ENCODE assay signal across 11 cellular contexts in the genomic region with DNA sequence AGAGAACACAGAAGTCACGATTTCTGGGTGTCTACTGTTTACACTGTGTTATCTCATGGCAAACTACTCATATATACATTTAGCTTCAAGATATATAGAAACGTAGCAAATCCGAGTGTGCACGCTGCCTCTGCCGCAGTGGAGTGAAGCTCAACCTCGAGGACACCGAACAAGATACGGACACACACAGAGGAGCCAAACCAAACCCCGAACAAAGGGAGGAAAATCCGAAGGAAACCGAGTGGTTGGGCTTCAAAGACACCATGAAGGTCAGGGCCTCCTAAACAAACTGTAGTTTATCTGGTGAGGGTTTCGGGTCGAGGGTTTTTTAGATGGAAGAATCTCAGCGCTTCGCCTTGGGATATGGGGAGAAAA. TPM values are rescaled to one million over a fixed set of nuclear protein-coding genes. Genes with fewer than 3 reads are reported as not detected.
A peak's percentile ranks its signal among the peaks of the same experiment; 100 is the strongest.
DNase-seq lines count a peak whose midpoint lies in the region; ATAC-seq and TF ChIP-seq lines count a peak whose summit lies in the region.
"Had no signal": no experiment of that assay in that cellular context is flagged by ENCODE, and none has a peak within 500 bp of the region (broad histone marks: within the 10 kb centered on the region; RNA-seq: fewer than 3 reads in every experiment).

No MANE protein-coding gene starts in this region.

- TF ChIP-seq CTCF in WTC11 (IDR thresholded peaks at IDR 0.05) (no peak), right lobe of liver (IDR thresholded peaks at IDR 0.05) (no peak)

- intact Hi-C loops in right lobe of liver (cut with DNase I): no loop called here

- CTCF ChIA-PET in WTC11 (lab: Charles Lee): interaction anchor here (0.9 to 7.6 kb wide), 6 partner anchors 9 to 377 kb away, joined by 3 to 97 read pairs (median 6); a partner anchor contains a TSS

- H3K4me1 Mint-ChIP-seq in activated T-cell treated with anti-CD3 and anti-CD28 coated beads, Interleukin-2, amount 50 U/mL, for 24 hours (ENCODE audit: low read depth): peaks cover 2% of the 10 kb centered on the region
- H3K4me1 Mint-ChIP-seq in activated T-cell treated with anti-CD3 and anti-CD28 coated beads, Interleukin-2, amount 50 U/mL, for 4 hours (ENCODE audit: low read depth): peaks cover 2% of the 10 kb centered on the region
- H3K4me1 Mint-ChIP-seq in WTC11: peaks cover 26% of the 10 kb centered on the region
- peaks cover 4 to 6% of the 10 kb centered on the region in 2 donors for H3K4me1 Mint-ChIP-seq in stimulated activated naive B cell treated with anti-CD40 and anti-IgM and Interleukin-4, amounts not matched to agents 10 μg/mL and 1 μg/mL and 100 μg/mL, for 72 hours

- 81% methylated on average over 12 of the region's 15 CpGs for WGBS in right lobe of liver (ENCODE audit: insufficient coverage, low coverage, low lambda C conversion rate, missing lambda C conversion rate)

- TF ChIP-seq POLR2A in right lobe of liver (IDR thresholded peaks at IDR 0.05): no peak

- POLR2A ChIA-PET in WTC11 (lab: Charles Lee): no interaction called here

- H3K4me3 Mint-ChIP-seq in activated T-cell treated with anti-CD3 and anti-CD28 coated beads, Interleukin-2, amount 50 U/mL, for 24 hours: no peak overlapping the region
- H3K4me3 Mint-ChIP-seq in activated T-cell treated with anti-CD3 and anti-CD28 coated beads, Interleukin-2, amount 50 U/mL, for 4 hours: no peak overlapping the region
- H3K4me3 Mint-ChIP-seq in WTC11: no peak overlapping the region
- no peak overlapping the region for H3K4me3 Mint-ChIP-seq in stimulated activated naive B cell treated with anti-CD40 and anti-IgM and Interleukin-4, amounts not matched to agents 10 μg/mL and 1 μg/mL and 100 μg/mL, for 72 hours

- peak overlapping the region; percentile 15 to 46 (median 33) for H3K27ac ChIP-seq in right lobe of liver
- H3K27ac ChIP-seq: SJSA1 had no signal

- peak overlapping the region; percentile 74 for H3K27ac Mint-ChIP-seq in activated T-cell treated with anti-CD3 and anti-CD28 coated beads, Interleukin-2, amount 50 U/mL, for 24 hours
- H3K27ac Mint-ChIP-seq in WTC11: peak overlapping the region; percentile 64
- H3K27ac Mint-ChIP-seq in stimulated activated naive B cell treated with anti-CD40 and anti-IgM and Interleukin-4, amounts not matched to agents 10 μg/mL and 1 μg/mL and 100 μg/mL, for 72 hours: peak overlapping the region; percentile 6

- no peak for ATAC-seq in activated T-cell treated with anti-CD3 and anti-CD28 coated beads, Interleukin-2, amount 50 U/mL, for 4 hours
- no peak for ATAC-seq in WTC11
- no peak for ATAC-seq in right lobe of liver
- no peak for ATAC-seq in stimulated activated naive B cell treated with anti-CD40 and anti-IgM and Interleukin-4, amounts not matched to agents 10 μg/mL and 1 μg/mL and 100 μg/mL, for 72 hours (replicated peaks)
- no peak for ATAC-seq in HG03432 (IDR thresholded peaks at IDR 0.05; ENCODE audit: unreplicated experiment)
- no peak for ATAC-seq in HG03342 (IDR thresholded peaks at IDR 0.05; ENCODE audit: unreplicated experiment)
- no peak for ATAC-seq in GM21737 (IDR thresholded peaks at IDR 0.05; ENCODE audit: unreplicated experiment)

- H3K4me1 ChIP-seq in right lobe of liver: no peaks in the 10 kb centered on the region

- no peaks in the 10 kb centered on the region for H3K27me3 Mint-ChIP-seq in activated T-cell treated with anti-CD3 and anti-CD28 coated beads, Interleukin-2, amount 50 U/mL, for 24 hours
- peaks cover 2% of the 10 kb centered on the region for H3K27me3 Mint-ChIP-seq in activated T-cell treated with anti-CD3 and anti-CD28 coated beads, Interleukin-2, amount 50 U/mL, for 4 hours (ENCODE audit: low read depth)
- H3K27me3 Mint-ChIP-seq in WTC11 (ENCODE audit: low read depth): no peaks in the 10 kb centered on the region
- H3K27me3 Mint-ChIP-seq in stimulated activated naive B cell treated with anti-CD40 and anti-IgM and Interleukin-4, amounts not matched to agents 10 μg/mL and 1 μg/mL and 100 μg/mL, for 72 hours: peaks cover 0 to 3% of the 10 kb centered on the region in 2 donors

- peaks cover 50% of the 10 kb centered on the region for H3K36me3 Mint-ChIP-seq in activated T-cell treated with anti-CD3 and anti-CD28 coated beads, Interleukin-2, amount 50 U/mL, for 24 hours (ENCODE audit: low read depth)
- peaks cover 20% of the 10 kb centered on the region for H3K36me3 Mint-ChIP-seq in activated T-cell treated with anti-CD3 and anti-CD28 coated beads, Interleukin-2, amount 50 U/mL, for 4 hours (ENCODE audit: insufficient read depth)
- H3K36me3 Mint-ChIP-seq in WTC11: peaks cover 26% of the 10 kb centered on the region
- peaks cover 25 to 35% of the 10 kb centered on the region in 2 donors for H3K36me3 Mint-ChIP-seq in stimulated activated naive B cell treated with anti-CD40 and anti-IgM and Interleukin-4, amounts not matched to agents 10 μg/mL and 1 μg/mL and 100 μg/mL, for 72 hours

- no peak overlapping the region for H3K4me3 ChIP-seq in right lobe of liver
- H3K4me3 ChIP-seq: SJSA1 had no signal

- H3K9me3 ChIP-seq in right lobe of liver: no peaks in the 10 kb centered on the region
- H3K9me3 ChIP-seq: SJSA1 had no signal

- no peaks in the 10 kb centered on the region for H3K9me3 Mint-ChIP-seq in activated T-cell treated with anti-CD3 and anti-CD28 coated beads, Interleukin-2, amount 50 U/mL, for 24 hours
- H3K9me3 Mint-ChIP-seq in activated T-cell treated with anti-CD3 and anti-CD28 coated beads, Interleukin-2, amount 50 U/mL, for 4 hours: no peaks in the 10 kb centered on the region
- no peaks in the 10 kb centered on the region for H3K9me3 Mint-ChIP-seq in WTC11
- H3K9me3 Mint-ChIP-seq in stimulated activated naive B cell treated with anti-CD40 and anti-IgM and Interleukin-4, amounts not matched to agents 10 μg/mL and 1 μg/mL and 100 μg/mL, for 72 hours: no peaks in the 10 kb centered on the region

- no peak for DNase-seq in activated T-cell treated with anti-CD3 and anti-CD28 coated beads, Interleukin-2, amount 50 U/mL, for 24 hours
- no peak for DNase-seq in activated T-cell treated with anti-CD3 and anti-CD28 coated beads, Interleukin-2, amount 50 U/mL, for 4 hours
- DNase-seq in WTC11 (ENCODE audit: low spot score): no peak
- no peak for DNase-seq in right lobe of liver
- DNase-seq in stimulated activated naive B cell treated with anti-CD40 and anti-IgM and Interleukin-4, amounts not matched to agents 10 μg/mL and 1 μg/mL and 100 μg/mL, for 72 hours: no peak
- DNase-seq: NCI-H2171 had no signal

- H3K36me3 ChIP-seq in right lobe of liver: peaks cover 0 to 38% (median 25%) of the 10 kb centered on the region in 4 donors

- H3K27me3 ChIP-seq in right lobe of liver: no peaks in the 10 kb centered on the region
- H3K27me3 ChIP-seq: SJSA1 had no signal

TF ChIP-seq in WTC11, 78 proteins besides CTCF, POLR2A, EP300 and RAD21:
- TF ChIP-seq NR1H2 (CRISPR knock-in tag; IDR thresholded peaks at IDR 0.05) (no peak), FOXK1 (CRISPR knock-in tag; IDR thresholded peaks at IDR 0.05) (no peak), PRRX2 (CRISPR knock-in tag; IDR thresholded peaks at IDR 0.05) (no peak)
- TF ChIP-seq, protein P1, sequence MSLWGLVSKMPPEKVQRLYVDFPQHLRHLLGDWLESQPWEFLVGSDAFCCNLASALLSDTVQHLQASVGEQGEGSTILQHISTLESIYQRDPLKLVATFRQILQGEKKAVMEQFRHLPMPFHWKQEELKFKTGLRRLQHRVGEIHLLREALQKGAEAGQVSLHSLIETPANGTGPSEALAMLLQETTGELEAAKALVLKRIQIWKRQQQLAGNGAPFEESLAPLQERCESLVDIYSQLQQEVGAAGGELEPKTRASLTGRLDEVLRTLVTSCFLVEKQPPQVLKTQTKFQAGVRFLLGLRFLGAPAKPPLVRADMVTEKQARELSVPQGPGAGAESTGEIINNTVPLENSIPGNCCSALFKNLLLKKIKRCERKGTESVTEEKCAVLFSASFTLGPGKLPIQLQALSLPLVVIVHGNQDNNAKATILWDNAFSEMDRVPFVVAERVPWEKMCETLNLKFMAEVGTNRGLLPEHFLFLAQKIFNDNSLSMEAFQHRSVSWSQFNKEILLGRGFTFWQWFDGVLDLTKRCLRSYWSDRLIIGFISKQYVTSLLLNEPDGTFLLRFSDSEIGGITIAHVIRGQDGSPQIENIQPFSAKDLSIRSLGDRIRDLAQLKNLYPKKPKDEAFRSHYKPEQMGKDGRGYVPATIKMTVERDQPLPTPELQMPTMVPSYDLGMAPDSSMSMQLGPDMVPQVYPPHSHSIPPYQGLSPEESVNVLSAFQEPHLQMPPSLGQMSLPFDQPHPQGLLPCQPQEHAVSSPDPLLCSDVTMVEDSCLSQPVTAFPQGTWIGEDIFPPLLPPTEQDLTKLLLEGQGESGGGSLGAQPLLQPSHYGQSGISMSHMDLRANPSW (CRISPR knock-in tag; conservative IDR thresholded peaks at IDR 0.05; ENCODE audit: low read depth): no peak
- TF ChIP-seq, protein P2, sequence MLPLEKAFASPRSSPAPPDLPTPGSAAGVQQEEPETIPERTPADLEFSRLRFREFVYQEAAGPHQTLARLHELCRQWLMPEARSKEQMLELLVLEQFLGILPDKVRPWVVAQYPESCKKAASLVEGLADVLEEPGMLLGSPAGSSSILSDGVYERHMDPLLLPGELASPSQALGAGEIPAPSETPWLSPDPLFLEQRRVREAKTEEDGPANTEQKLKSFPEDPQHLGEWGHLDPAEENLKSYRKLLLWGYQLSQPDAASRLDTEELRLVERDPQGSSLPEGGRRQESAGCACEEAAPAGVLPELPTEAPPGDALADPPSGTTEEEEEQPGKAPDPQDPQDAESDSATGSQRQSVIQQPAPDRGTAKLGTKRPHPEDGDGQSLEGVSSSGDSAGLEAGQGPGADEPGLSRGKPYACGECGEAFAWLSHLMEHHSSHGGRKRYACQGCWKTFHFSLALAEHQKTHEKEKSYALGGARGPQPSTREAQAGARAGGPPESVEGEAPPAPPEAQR (CRISPR knock-in tag; IDR thresholded peaks at IDR 0.05): no peak

RNA-seq across cellular contexts. Expression of a gene that starts 34.5 kb away (rescaled TPM):
- under 1 TPM; 0.38 to 0.61 (median 0.46) TPM for total RNA-seq in activated T-cell treated with anti-CD3 and anti-CD28 coated beads, Interleukin-2, amount 50 U/mL, for 4 hours
- total RNA-seq in WTC11 (2021): 2.0 to 2.3 TPM (median 2.3 TPM) in 3 replicates
- total RNA-seq in right lobe of liver: under 1 TPM in 5 of 6 experiments, not detected in 1; 0.13 to 0.53 (median 0.25) TPM
- total RNA-seq: HT1080 had no signal

Comparison
In these comparisons a context has a peak if more than half of its experiments do, and no peak if none do; other contexts are left out.
1. H3K27ac Mint-ChIP-seq: peak in every context shown above with its lines; median percentile 74 in activated T-cell treated with anti-CD3 and anti-CD28 coated beads, Interleukin-2, amount 50 U/mL, for 24 hours; 64 in WTC11; 6 in stimulated activated naive B cell treated with anti-CD40 and anti-IgM and Interleukin-4, amounts not matched to agents 10 μg/mL and 1 μg/mL and 100 μg/mL, for 72 hours.